In the genomic region with DNA sequence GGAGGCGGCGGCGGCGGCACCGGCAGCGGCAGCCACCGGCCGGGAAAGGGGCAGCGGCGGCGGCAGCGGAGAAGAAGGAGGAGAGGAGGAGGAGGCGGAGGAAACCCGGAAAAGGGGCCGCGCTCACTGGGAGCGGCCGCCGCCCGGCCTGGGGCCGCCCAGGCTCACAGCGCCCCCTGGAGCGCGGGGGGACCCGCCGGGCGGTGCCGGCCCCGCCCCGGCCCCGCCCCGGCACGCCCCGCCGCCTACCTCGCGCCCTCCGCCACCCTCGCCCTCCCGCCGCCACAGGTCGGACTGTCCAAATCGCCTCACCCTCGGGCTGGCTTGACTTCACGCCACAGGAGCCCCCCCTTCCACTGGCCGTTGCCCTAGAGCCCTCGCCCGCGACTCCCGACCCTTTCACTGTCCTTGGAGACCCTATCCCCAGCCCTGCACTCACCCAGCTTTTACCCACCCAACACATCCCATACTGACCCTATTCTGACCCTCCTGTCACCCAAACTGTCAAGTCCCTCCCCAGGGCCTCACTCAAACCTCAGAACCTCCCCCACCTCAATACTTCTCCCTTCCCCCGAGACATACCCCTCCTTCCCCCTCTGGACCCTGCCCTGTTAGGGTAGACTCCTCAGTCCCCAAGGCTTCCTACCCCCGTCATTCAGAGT, we compare ENCODE assay signal across 8 cellular contexts. TPM values are rescaled to one million over a fixed set of nuclear protein-coding genes. Genes with fewer than 3 reads are reported as not detected.
DNase-seq lines count a peak whose midpoint lies in the region; ATAC-seq, FAIRE-seq and TF ChIP-seq lines count a peak whose summit lies in the region.

Gene CSNK2A2 (minus strand): TSS at position 85 of the 662 bp plus-strand sequence. CDS start 370 bp downstream, outside the sequence.

- H3K79me2 ChIP-seq in Karpas-422 (ENCODE audit: low read length), result peaks cover 43% of the 10 kb centered on the region

- peak within 1 kb of the TSS; percentile 64 for H2AFZ ChIP-seq in Karpas-422 (ENCODE audit: low read length)

- no peaks in the 10 kb centered on the region for H3K27me3 ChIP-seq in Karpas-422 (ENCODE audit: low read length)
- no peaks in the 10 kb centered on the region for H3K27me3 ChIP-seq in pancreas
- no peaks in the 10 kb centered on the region for H3K27me3 ChIP-seq in thymus (ENCODE audit: control insufficient read depth, insufficient read depth)

- peak within 1 kb of the TSS; percentile 94 for H3K4me3 Mint-ChIP-seq in activated naive CD8-positive, alpha-beta T cell
- H3K4me3 Mint-ChIP-seq in glutamatergic neuron (ENCODE audit: unreplicated experiment), result peak within 1 kb of the TSS; percentile 89

- DNase-seq in EL (peak; percentile 70), Karpas-422 (peak; percentile 89), SKM-1 treated with dmso at 0.1 percent for 144 hours (lab: John Stamatoyannopoulos, UW; ENCODE audit: unreplicated experiment) (peak; percentile 57), glutamatergic neuron (peak; percentile 76), pancreas (peak; percentile 64 to 90 (median 74))

- 2 to 15% methylated on average over 7 to 52 of the region's 52 CpGs for WGBS in pancreas, 2 donors
- WGBS in thymus, result 4% methylated on average over 51 of the region's 52 CpGs

- H3K9me3 Mint-ChIP-seq in activated naive CD8-positive, alpha-beta T cell (ENCODE audit: low read depth), result no peaks in the 10 kb centered on the region
- peaks cover 6% of the 10 kb centered on the region for H3K9me3 Mint-ChIP-seq in glutamatergic neuron (ENCODE audit: unreplicated experiment)

- H4K20me1 ChIP-seq in Karpas-422 (ENCODE audit: insufficient read depth, low read depth, low read length), result peaks cover 8% of the 10 kb centered on the region; the same call in 1 of the 2 replicates

- no peak for FAIRE-seq in pancreas (lab: Jason Lieb, UNC)

- TF ChIP-seq CTCF in glutamatergic neuron (IDR thresholded peaks at IDR 0.05; ENCODE audit: partially characterized antibody, unreplicated experiment) (no peak), pancreas (IDR thresholded peaks at IDR 0.05) (no peak)

- H3K27me3 Mint-ChIP-seq in activated naive CD8-positive, alpha-beta T cell, result peaks cover 8% of the 10 kb centered on the region
- peaks cover 12% of the 10 kb centered on the region for H3K27me3 Mint-ChIP-seq in glutamatergic neuron (ENCODE audit: unreplicated experiment)

- peak within 1 kb of the TSS; percentile 98 for H3K4me3 ChIP-seq in Karpas-422 (ENCODE audit: low read length)
- peak within 1 kb of the TSS; percentile 56 to 85 (median 77) for H3K4me3 ChIP-seq in pancreas
- H3K4me3 ChIP-seq in thymus (ENCODE audit: low read length), result peak within 1 kb of the TSS; percentile 93

- H3K9me3 ChIP-seq in Karpas-422 (ENCODE audit: low read length), result no peaks in the 10 kb centered on the region
- H3K9me3 ChIP-seq in pancreas, result no peaks in the 10 kb centered on the region
- H3K9me3 ChIP-seq in thymus (ENCODE audit: control insufficient read depth), result no peaks in the 10 kb centered on the region

- H3K4me2 ChIP-seq in Karpas-422 (ENCODE audit: low read depth, low read length, poor library complexity, severe bottlenecking), result peak within 1 kb of the TSS; percentile 99

- peak within 1 kb of the TSS; percentile 88 for H3K27ac Mint-ChIP-seq in activated naive CD8-positive, alpha-beta T cell
- peak within 1 kb of the TSS; percentile 18 for H3K27ac Mint-ChIP-seq in glutamatergic neuron (ENCODE audit: unreplicated experiment)

- peaks cover 26% of the 10 kb centered on the region; the same call in 1 of the 2 replicates for H3K36me3 ChIP-seq in Karpas-422 (ENCODE audit: insufficient read depth, low read length)
- H3K36me3 ChIP-seq in pancreas, result peaks cover 0 to 17% (median 2%) of the 10 kb centered on the region in 3 donors
- H3K36me3 ChIP-seq in thymus (ENCODE audit: control insufficient read depth, insufficient read depth), result peaks cover 4% of the 10 kb centered on the region

- H3K9ac ChIP-seq in Karpas-422 (ENCODE audit: low read length), result peak within 1 kb of the TSS; percentile 96

- peak; percentile 80 for ATAC-seq in GM21786 (IDR thresholded peaks at IDR 0.05; ENCODE audit: unreplicated experiment)
- ATAC-seq in pancreas, result peak; percentile 95 to 99 (median 98)

- intact Hi-C loops in pancreas (cut with DNase I), result no loop called here

- peaks cover 9% of the 10 kb centered on the region for H3K36me3 Mint-ChIP-seq in activated naive CD8-positive, alpha-beta T cell
- no peaks in the 10 kb centered on the region for H3K36me3 Mint-ChIP-seq in glutamatergic neuron (ENCODE audit: unreplicated experiment)

- H3K4me1 ChIP-seq in Karpas-422 (ENCODE audit: low read length) (peaks cover 29% of the 10 kb centered on the region), pancreas (peaks cover 0 to 8% (median 0%) of the 10 kb centered on the region in 3 donors), thymus (ENCODE audit: control insufficient read depth, insufficient read depth, low read length) (peaks cover 14% of the 10 kb centered on the region)

- H3K9me2 ChIP-seq in Karpas-422 (replicated peaks; ENCODE audit: insufficient read depth, low read length), result no peaks in the 10 kb centered on the region

- peaks cover 45% of the 10 kb centered on the region for H3K4me1 Mint-ChIP-seq in activated naive CD8-positive, alpha-beta T cell (ENCODE audit: low read depth)
- H3K4me1 Mint-ChIP-seq in glutamatergic neuron (ENCODE audit: low read depth, unreplicated experiment), result peaks cover 6% of the 10 kb centered on the region

- peak within 1 kb of the TSS; percentile 58; the same call in 1 of the 2 replicates for H3K27ac ChIP-seq in Karpas-422 (ENCODE audit: low read length)
- H3K27ac ChIP-seq in pancreas, result no peak within 1 kb of the TSS
- H3K27ac ChIP-seq in thymus (ENCODE audit: low read depth), result peak within 1 kb of the TSS; percentile 64

RNA-seq across cellular contexts. Expression of gene CSNK2A2, which starts in this region (rescaled TPM):
- total RNA-seq in Karpas-422 (2014; rRNA removed; shearing (Covaris generic); ENCODE audit: low replicate concordance), result 45.2 and 56.4 TPM in 2 replicates
- total RNA-seq in glutamatergic neuron (ENCODE audit: unreplicated experiment) (87.6 TPM), pancreas (10 to 100 TPM; 35.5 to 59.0 (median 40.6) TPM)
- polyA plus RNA-seq in pancreas (10 to 100 TPM; 18.3 to 19.3 TPM), thymus (30.5 TPM)

Comparison
In these comparisons a context has a peak if more than half of its experiments do, and no peak if none do; other contexts are left out.
1. H3K27ac ChIP-seq: peak in Karpas-422 (single experiment) and thymus (single experiment); none in pancreas (0 of 4).
2. Peak in every context shown above with its lines, with median percentiles within 50 percentile points of each other: DNase-seq and H3K4me3 ChIP-seq.